ENCODE assay signal across 20 cellular contexts in the genomic region with DNA sequence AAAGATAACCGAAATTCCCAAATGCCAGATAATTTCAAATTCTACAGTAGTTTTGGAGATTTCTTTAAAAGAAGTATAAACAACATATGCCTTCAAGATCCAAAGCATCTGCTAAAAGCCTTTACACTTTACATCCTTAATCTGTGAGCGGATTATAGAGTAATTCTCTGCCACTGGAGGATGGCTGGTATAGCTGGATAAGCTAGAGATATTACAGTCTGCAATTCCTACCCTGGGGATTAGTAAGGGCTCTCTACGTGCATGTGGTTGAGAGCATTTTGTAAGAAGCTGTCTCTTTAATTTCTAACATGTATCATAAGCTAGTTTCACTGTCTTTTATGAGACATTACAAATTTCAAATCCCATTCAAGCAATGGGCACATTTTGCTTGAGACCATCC.
"Had no signal": no experiment of that assay in that cellular context is flagged by ENCODE, and none has a peak within 500 bp of the region (broad histone marks: within the 10 kb centered on the region; RNA-seq: fewer than 3 reads in every experiment).

No MANE protein-coding gene starts in this region.

- H3K9me3 ChIP-seq: left lung, lower lobe of right lung, right atrium auricular region, right lobe of liver, suprapubic skin, thoracic aorta, tibial artery, upper lobe of right lung had no signal

- H3K27ac ChIP-seq: left lung, lower lobe of right lung, parathyroid adenoma, right atrium auricular region, right lobe of liver, suprapubic skin, thoracic aorta, tibial artery, upper lobe of right lung had no signal

- H3K36me3 ChIP-seq: left lung, lower lobe of right lung, right atrium auricular region, right lobe of liver, suprapubic skin, thoracic aorta, tibial artery, upper lobe of right lung had no signal

- DNase-seq: hypothalamus; immature natural killer cell; kidney; left colon; left lung; lower lobe of right lung; mammary epithelial cell; mesenchymal stem cell; naive thymus-derived CD8-positive, alpha-beta T cell; nucleus accumbens; right lobe of liver; stimulated activated CD4-positive, alpha-beta T cell treated with anti-CD3 and anti-CD28 coated beads, Interleukin-4, amount 100 ng/mL, for 24 hours; stimulated activated naive CD4-positive, alpha-beta T cell; tibial artery; trophoblast cell; upper lobe of right lung had no signal

- H2AFZ ChIP-seq: parathyroid adenoma had no signal

- H3K9ac ChIP-seq: parathyroid adenoma had no signal

- H3K79me2 ChIP-seq: parathyroid adenoma had no signal

- H3K4me1 ChIP-seq: left lung, lower lobe of right lung, parathyroid adenoma, right atrium auricular region, right lobe of liver, suprapubic skin, tibial artery, upper lobe of right lung had no signal

- H3K4me3 ChIP-seq: left lung, lower lobe of right lung, right atrium auricular region, right lobe of liver, suprapubic skin, thoracic aorta, tibial artery, upper lobe of right lung had no signal

- H3K27me3 ChIP-seq: left lung, right atrium auricular region, right lobe of liver, suprapubic skin, tibial artery, upper lobe of right lung had no signal
